Comparison of ENCODE assay signal across 8 cellular contexts in the genomic region with DNA sequence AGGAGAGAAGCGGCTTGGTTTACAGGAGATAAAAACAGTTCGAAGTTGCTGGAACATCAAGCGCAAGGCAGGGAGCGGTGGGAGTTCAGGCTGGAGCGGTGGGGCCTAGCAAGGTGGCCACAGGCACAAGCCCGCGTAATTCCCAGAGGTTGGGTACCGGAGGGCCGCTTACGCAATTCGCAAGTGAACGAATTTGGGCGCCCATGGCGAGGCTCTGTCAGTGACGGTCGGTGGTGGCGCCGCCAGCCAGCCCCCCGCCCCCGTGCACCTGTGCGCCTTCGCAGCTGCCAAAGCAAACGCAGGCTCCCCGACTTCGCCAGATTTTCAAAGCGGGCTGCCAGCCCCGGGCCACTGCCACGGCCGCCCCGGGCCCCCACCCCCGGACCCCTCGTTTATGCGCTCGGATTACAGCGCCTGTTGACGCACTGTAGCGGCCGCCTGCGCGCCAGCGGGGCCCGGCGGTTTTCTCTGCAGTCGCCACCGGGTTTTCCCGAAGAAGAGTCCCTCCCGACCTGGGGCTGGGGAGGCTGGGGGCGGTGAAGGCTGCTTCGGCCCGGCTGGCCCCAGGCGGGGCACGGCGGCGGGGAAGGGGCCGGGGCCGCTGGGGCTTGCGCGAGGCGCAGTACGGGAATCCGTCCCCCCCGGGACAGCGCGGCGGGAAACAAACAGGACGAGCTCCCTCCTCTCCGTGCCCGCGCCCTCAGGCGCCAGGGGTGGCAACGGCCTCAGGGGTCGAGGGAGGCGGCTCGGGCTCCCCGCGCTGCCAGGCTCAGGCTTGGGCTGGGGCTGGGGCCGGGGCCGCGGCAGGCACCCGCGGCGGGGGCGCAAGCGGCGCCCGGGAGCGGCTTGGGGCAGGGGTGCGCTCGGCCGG. TPM values are rescaled to one million over a fixed set of nuclear protein-coding genes. Genes with fewer than 3 reads are reported as not detected.
DNase-seq lines count a peak whose midpoint lies in the region; ATAC-seq and TF ChIP-seq lines count a peak whose summit lies in the region.

No MANE protein-coding gene starts in this region.

- peak; percentile 30 for TF ChIP-seq POLR2A in GM18951 (IDR thresholded peaks at IDR 0.05; ENCODE audit: extremely low read depth, insufficient read depth, insufficient read length)

- peaks cover 0 to 14% of the 10 kb centered on the region in 2 experiments; a peak in 2 of 4 replicates for H3K4me1 ChIP-seq in SK-N-SH (ENCODE audit: control insufficient read depth in 1 of 2, insufficient read depth in 2 of 2, low read depth in 1 of 2, low read length in 1 of 2)
- H3K4me1 ChIP-seq in right atrium auricular region: peaks cover 0 to 19% of the 10 kb centered on the region in 2 donors

- TF ChIP-seq EP300 in SK-N-SH (IDR thresholded peaks at IDR 0.05; ENCODE audit: borderline replicate concordance in 1 of 2, low read depth in 1 of 2, low read length in 1 of 2): no peak

- peak overlapping the region; percentile 93 for H3K4me3 Mint-ChIP-seq in activated naive CD8-positive, alpha-beta T cell treated with anti-CD3 and anti-CD28 coated beads for 36 hours

- H2AFZ ChIP-seq in SK-N-SH (ENCODE audit: low read depth): peak overlapping the region; percentile 93

- H3K27ac ChIP-seq in SK-N-SH (ENCODE audit: low read depth in 2 of 2, low read length in 1 of 2) (no peak overlapping the region), right atrium auricular region (peak overlapping the region; percentile 79 to 90)

- POLR2A ChIA-PET in SK-N-SH (lab: Yijun Ruan, JAX): no interaction called here

- peaks cover 33% of the 10 kb centered on the region for H3K36me3 Mint-ChIP-seq in activated naive CD8-positive, alpha-beta T cell treated with anti-CD3 and anti-CD28 coated beads for 36 hours

- H3K79me2 ChIP-seq in SK-N-SH (ENCODE audit: insufficient read depth): no peaks in the 10 kb centered on the region

- CTCF ChIA-PET in SK-N-SH (lab: Yijun Ruan, JAX): interaction anchor here (0.8 to 1.2 kb wide), 4 partner anchors 16 to 52 kb away, joined by 3 to 4 read pairs (median 3); no protein-coding TSS in a partner anchor

- no peaks in the 10 kb centered on the region for H3K27me3 ChIP-seq in SK-N-SH (ENCODE audit: insufficient read depth)
- no peaks in the 10 kb centered on the region for H3K27me3 ChIP-seq in right atrium auricular region

- in situ Hi-C loops in GM18951 (cut with MboI; ENCODE audit: low sequenced_read_pairs, unreplicated experiment): no loop called here

- peak overlapping the region; percentile 48; the same call in 1 of the 2 replicates for H3K9ac ChIP-seq in SK-N-SH

- H3K4me2 ChIP-seq in SK-N-SH: peak overlapping the region; percentile 89

- no peaks in the 10 kb centered on the region for H3F3A ChIP-seq in SK-N-SH (replicated peaks; ENCODE audit: insufficient read depth)

- H3K36me3 ChIP-seq in SK-N-SH (replicated peaks in 1 of 2; ENCODE audit: control insufficient read depth in 1 of 2, insufficient read depth in 2 of 2, low read length in 1 of 2): peaks cover 0 to 3% of the 10 kb centered on the region in 2 experiments
- H3K36me3 ChIP-seq in right atrium auricular region: peaks cover 5% of the 10 kb centered on the region

- peak overlapping the region; percentile 98 for H3K27ac Mint-ChIP-seq in activated naive CD8-positive, alpha-beta T cell treated with anti-CD3 and anti-CD28 coated beads for 36 hours

- no peaks in the 10 kb centered on the region for H4K20me1 ChIP-seq in SK-N-SH (ENCODE audit: insufficient read depth)

- no peaks in the 10 kb centered on the region for H3K27me3 Mint-ChIP-seq in activated naive CD8-positive, alpha-beta T cell treated with anti-CD3 and anti-CD28 coated beads for 36 hours

- H3K4me1 Mint-ChIP-seq in activated naive CD8-positive, alpha-beta T cell treated with anti-CD3 and anti-CD28 coated beads for 36 hours: peaks cover 33% of the 10 kb centered on the region

- 18% methylated on average over 22 of the region's 90 CpGs for WGBS in SK-N-SH (ENCODE audit: low lambda C conversion rate)

- DNase-seq in AG20443 (ENCODE audit: low spot score): peak; percentile 66
- peak; percentile 80 for DNase-seq in SK-N-SH
- peak; percentile 76 for DNase-seq in activated naive CD8-positive, alpha-beta T cell treated with anti-CD3 and anti-CD28 coated beads for 36 hours
- no peak for DNase-seq in right atrium auricular region (ENCODE audit: low spot score)
- peak; percentile 34 for DNase-seq in putamen (ENCODE audit: low spot score)
- DNase-seq in foreskin melanocyte: no peak

- peak; percentile 20 for ATAC-seq in HG03280 (IDR thresholded peaks at IDR 0.05; ENCODE audit: unreplicated experiment)

- TF ChIP-seq RAD21 in SK-N-SH (IDR thresholded peaks at IDR 0.05; ENCODE audit: low read length): no peak

- H3K4me3 ChIP-seq in SK-N-SH (ENCODE audit: low read depth in 2 of 2, low read length in 1 of 2) (peak overlapping the region; percentile 71 to 83), right atrium auricular region (peak overlapping the region; percentile 64 to 74)

- H3K9me3 ChIP-seq in SK-N-SH (no peaks in the 10 kb centered on the region), right atrium auricular region (no peaks in the 10 kb centered on the region)

- H3K9me2 ChIP-seq in SK-N-SH: no peaks in the 10 kb centered on the region

- H3K9me3 Mint-ChIP-seq in activated naive CD8-positive, alpha-beta T cell treated with anti-CD3 and anti-CD28 coated beads for 36 hours: no peaks in the 10 kb centered on the region

- TF ChIP-seq CTCF in SK-N-SH (IDR thresholded peaks at IDR 0.05) (no peak), right atrium auricular region (IDR thresholded peaks at IDR 0.05) (no peak)

TF ChIP-seq in SK-N-SH, 30 proteins besides CTCF, POLR2A, EP300 and RAD21:
- no peak for TF ChIP-seq TAF1 (IDR thresholded peaks at IDR 0.05; ENCODE audit: borderline replicate concordance, low read depth, low read length)
- no peak for TF ChIP-seq IRF3 (IDR thresholded peaks at IDR 0.05; ENCODE audit: low read depth, low read length)
- TF ChIP-seq FOXJ3 (CRISPR knock-in tag; IDR thresholded peaks at IDR 0.05): no peak
- no peak for TF ChIP-seq POLR2AphosphoS5 (IDR thresholded peaks at IDR 0.05; ENCODE audit: low read depth, low read length)
- no peak for TF ChIP-seq NRF1 (IDR thresholded peaks at IDR 0.05; ENCODE audit: low read depth, low read length)
- no peak for TF ChIP-seq ELF1 (IDR thresholded peaks at IDR 0.05)
- no peak for TF ChIP-seq RCOR1 (IDR thresholded peaks at IDR 0.05; ENCODE audit: low read length)
- TF ChIP-seq USF2 (IDR thresholded peaks at IDR 0.05; ENCODE audit: borderline replicate concordance, low read depth, low read length): no peak

RNA-seq across cellular contexts. Expression of gene N4BP2L1, which starts 0.7 kb away (rescaled TPM):
- 1.2 and 1.3 TPM in 2 replicates for polyA plus RNA-seq in SK-N-SH (2012; rRNA removed)
- polyA plus RNA-seq in SK-N-SH (2012; cell fraction: cytosol; rRNA removed): 1.2 and 1.4 TPM in 2 replicates
- 3.8 and 4.8 TPM in 2 replicates for polyA plus RNA-seq in SK-N-SH (2012; cell fraction: nucleus; rRNA removed)
- 10 to 100 TPM; 14.6 to 15.7 TPM for total RNA-seq in activated naive CD8-positive, alpha-beta T cell treated with anti-CD3 and anti-CD28 coated beads for 36 hours
- total RNA-seq in right atrium auricular region: 1 to 10 TPM; 3.4 to 5.7 TPM

Comparison
In these comparisons a context has a peak if more than half of its experiments do, and no peak if none do; other contexts are left out.
1. DNase-seq: peak in AG20443 (single experiment), SK-N-SH (single experiment), activated naive CD8-positive, alpha-beta T cell treated with anti-CD3 and anti-CD28 coated beads for 36 hours (single experiment) and putamen (single experiment); none in right atrium auricular region (single experiment) and foreskin melanocyte (single experiment).
2. H3K27ac ChIP-seq: peak in right atrium auricular region (2 of 2); none in SK-N-SH (0 of 2).